11 cellular contexts compared by ENCODE assay signal in the genomic region with DNA sequence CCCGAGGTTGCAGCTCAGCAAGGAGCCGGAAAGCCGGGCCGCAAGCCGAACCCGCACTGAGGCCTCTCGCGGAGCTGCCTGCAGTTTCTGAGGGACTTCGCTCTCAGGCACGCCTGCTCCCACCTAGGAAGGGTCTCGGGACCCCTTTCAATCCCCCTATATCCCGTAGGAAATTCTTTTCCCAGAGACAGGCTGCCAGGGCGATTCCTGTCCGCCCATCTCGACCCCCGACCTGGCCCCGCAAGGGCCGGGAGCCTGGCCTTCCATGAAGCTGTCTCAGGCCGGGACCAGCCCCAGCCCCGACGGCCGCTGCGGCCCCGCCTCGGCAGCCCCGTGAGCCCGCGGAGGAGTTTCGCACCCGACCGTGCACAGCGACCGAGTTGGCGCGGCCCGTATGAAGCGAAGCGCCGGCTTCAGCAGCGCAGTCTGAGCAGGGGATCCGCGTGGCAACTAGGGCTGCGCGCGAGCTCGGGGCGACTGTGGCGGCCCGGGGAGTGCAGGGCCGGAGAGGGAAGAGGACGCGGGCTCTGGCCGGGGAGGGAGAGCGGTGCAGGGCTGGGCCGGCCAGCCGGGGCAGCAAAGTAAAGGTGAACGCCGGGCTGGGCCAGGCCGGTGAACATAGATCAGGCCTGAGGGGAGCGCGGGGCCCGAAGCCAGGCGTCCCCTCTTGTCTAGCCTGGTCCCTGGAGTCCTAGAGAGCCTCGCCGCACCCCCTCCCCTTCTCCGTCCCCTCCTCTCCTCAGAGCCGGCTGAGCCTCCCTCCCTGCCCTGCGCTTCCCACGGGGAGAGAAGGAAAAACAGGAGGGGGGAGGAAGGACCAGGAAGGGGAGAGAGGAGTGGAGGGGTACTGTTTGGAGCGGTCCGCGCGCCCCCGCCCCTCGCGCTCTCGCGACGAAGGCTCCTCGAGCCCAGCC. TPM values are rescaled to one million over a fixed set of nuclear protein-coding genes. Genes with fewer than 3 reads are reported as not detected.
DNase-seq lines count a peak whose midpoint lies in the region; ATAC-seq, FAIRE-seq and TF ChIP-seq lines count a peak whose summit lies in the region.
"Had no signal": no experiment of that assay in that cellular context is flagged by ENCODE, and none has a peak within 500 bp of the region (broad histone marks: within the 10 kb centered on the region; RNA-seq: fewer than 3 reads in every experiment).

No MANE protein-coding gene starts in this region.

- peaks cover 4 to 7% of the 10 kb centered on the region in 2 experiments; a peak in 3 of 4 replicates for H3K9me3 ChIP-seq in H1 (ENCODE audit: insufficient read depth in 2 of 2, low read depth in 1 of 2, low read length in 1 of 2)
- H3K9me3 ChIP-seq in parathyroid adenoma (ENCODE audit: control insufficient read depth, low read length) = no peaks in the 10 kb centered on the region
- H3K9me3 ChIP-seq: gastrocnemius medialis had no signal

- no peak overlapping the region for H3K4ac ChIP-seq in H1 (replicated peaks; ENCODE audit: insufficient read length, low read depth, low read length)

- 1% methylated on average over 30 of the region's 80 CpGs; no CpG with 5 or more reads in 1 of the 2 experiments for WGBS in H1 (ENCODE audit: extremely low coverage in 1 of 2, insufficient coverage in 1 of 2, insufficient read length in 1 of 2, insufficient replicate concordance in 2 of 2, low coverage in 1 of 2, low lambda C conversion rate in 2 of 2, missing lambda C conversion rate in 1 of 2), 2 experiments

- H4K20me1 ChIP-seq in H1 (replicated peaks in 1 of 2; ENCODE audit: control insufficient read depth in 1 of 2, insufficient read depth in 2 of 2, low read length in 2 of 2) = peaks cover 7 to 23% of the 10 kb centered on the region in 2 experiments

- no peak overlapping the region for H2AK5ac ChIP-seq in H1 (ENCODE audit: low read depth, low read length)

- TF ChIP-seq EP300 in H1 (IDR thresholded peaks at IDR 0.05; ENCODE audit: borderline replicate concordance in 1 of 2, low read depth in 2 of 2, low read length in 2 of 2) = no peak

- peak overlapping the region; percentile 39; the same call in 1 of the 2 replicates for H4K8ac ChIP-seq in H1 (ENCODE audit: extremely low read depth, insufficient read depth, low read length)

- TF ChIP-seq POLR2A in H1 (IDR thresholded peaks at IDR 0.05; ENCODE audit: control extremely low read depth in 1 of 2, low read depth in 2 of 2, low read length in 2 of 2) = no peak
- no peak for TF ChIP-seq POLR2A in H54 (IDR thresholded peaks at IDR 0.05; ENCODE audit: low read depth, low read length)

- H3K23ac ChIP-seq in H1 (ENCODE audit: insufficient read length) = no peak overlapping the region

- TF ChIP-seq RAD21 in H1 (IDR thresholded peaks at IDR 0.05 in 1 of 2, conservative IDR thresholded peaks at IDR 0.05 in 1 of 2; ENCODE audit: low read depth in 2 of 2, low read length in 2 of 2) = no peak

- no peak overlapping the region for H4K5ac ChIP-seq in H1 (ENCODE audit: insufficient read length, low read depth, low read length)

- H2AFZ ChIP-seq in H1 (ENCODE audit: low read length) = no peak overlapping the region
- H2AFZ ChIP-seq in parathyroid adenoma = no peak overlapping the region

- no peak overlapping the region for H3K14ac ChIP-seq in H1 (ENCODE audit: insufficient read length)

- H3K79me2 ChIP-seq in H1 (ENCODE audit: control insufficient read depth in 1 of 2, insufficient read depth in 2 of 2, low read length in 2 of 2) (no peaks in the 10 kb centered on the region), parathyroid adenoma (no peaks in the 10 kb centered on the region)

- H3K9ac ChIP-seq in H1 (replicated peaks in 1 of 4; ENCODE audit: extremely low read depth in 1 of 4, low read depth in 3 of 4, low read length in 3 of 4) = no peak overlapping the region
- no peak overlapping the region for H3K9ac ChIP-seq in parathyroid adenoma

- POLR2A ChIA-PET in H1 (lab: Charles Lee; ENCODE audit: partially characterized antibody) = interaction anchor here (0.6 to 1.8 kb wide), 6 partner anchors 25 to 334 kb away, joined by 3 to 4 read pairs (median 3); a partner anchor contains a TSS

- H3K27ac ChIP-seq in H1 (ENCODE audit: low read depth, low read length) = no peak overlapping the region
- H3K27ac ChIP-seq in parathyroid adenoma = no peak overlapping the region
- H3K27ac ChIP-seq: gastrocnemius medialis had no signal

- no peak overlapping the region for H3K56ac ChIP-seq in H1 (replicated peaks; ENCODE audit: insufficient read length, low read depth, low read length)

- no peak overlapping the region for H4K91ac ChIP-seq in H1 (replicated peaks; ENCODE audit: insufficient read length, low read length)

- peaks cover 12% of the 10 kb centered on the region; the same call in 1 of the 2 replicates for H3K23me2 ChIP-seq in H1 (ENCODE audit: low read depth, low read length)

- H3K79me1 ChIP-seq in H1 (ENCODE audit: low read depth, low read length) = no peaks in the 10 kb centered on the region

- H3K4me3 ChIP-seq in H1 (ENCODE audit: extremely low read depth in 1 of 4, insufficient read depth in 2 of 4, low read depth in 3 of 4, low read length in 4 of 4) (peak overlapping the region; percentile 31 to 62 (median 33)), parathyroid adenoma (ENCODE audit: low read depth, low read length) (peak overlapping the region; percentile 14)

- peak overlapping the region; percentile 43 for H2BK120ac ChIP-seq in H1 (replicated peaks; ENCODE audit: low read depth, low read length)

- H3K4me1 ChIP-seq in H1 (replicated peaks in 1 of 4; ENCODE audit: control insufficient read depth in 3 of 4, insufficient read depth in 4 of 4, low read length in 3 of 4) = peaks cover 4 to 45% (median 28%) of the 10 kb centered on the region in 4 experiments
- no peaks in the 10 kb centered on the region for H3K4me1 ChIP-seq in parathyroid adenoma

- DNase-seq in DMS153 (lab: John Stamatoyannopoulos, UW) (peak; percentile 11), DMS153 treated with DMSO at 0.1 percent for 48 hours (lab: John Stamatoyannopoulos, UW; ENCODE audit: unreplicated experiment) (no peak), NCI-H2171 treated with DMSO at 0.1 percent for 48 hours (lab: John Stamatoyannopoulos, UW) (peak; percentile 50), H1 (ENCODE audit: low read depth in 1 of 2, low spot score in 2 of 2) (peak in 1 of 2 experiments; percentile 83), H54 (ENCODE audit: insufficient read length, low spot score) (no peak)
- DNase-seq: gastrocnemius medialis; NK-92 treated with Interleukin-12 subunit alpha and Interleukin-12 subunit beta, amount 100 ng/mL, for 24 hours had no signal

- FAIRE-seq in H1 (lab: Jason Lieb, UNC) (no peak), H54 (lab: Jason Lieb, UNC) (no peak)
- FAIRE-seq: A204.1 had no signal

- H2BK12ac ChIP-seq in H1 (ENCODE audit: low read depth, low read length) = peak overlapping the region; percentile 94; the same call in 1 of the 2 replicates

- H3K18ac ChIP-seq in H1 (ENCODE audit: extremely low read depth, low read length) = peak overlapping the region; percentile 36

- 0 out of 2 replicates have a peak overlapping the region, but pooled peaks have one; percentile 24 for H2BK5ac ChIP-seq in H1 (ENCODE audit: low read depth, low read length)

- H3K4me2 ChIP-seq in H1 (ENCODE audit: insufficient read depth in 1 of 2, low read depth in 2 of 2, low read length in 2 of 2) (peak overlapping the region; percentile 62 to 74), parathyroid adenoma (ENCODE audit: low read length) (peak overlapping the region; percentile 35)

- H3K27me3 ChIP-seq in H1 (replicated peaks in 1 of 4; ENCODE audit: control insufficient read depth in 3 of 4, extremely low read depth in 1 of 4, insufficient read depth in 3 of 4, low read length in 3 of 4) = peaks cover 95 to 100% (median 100%) of the 10 kb centered on the region in 4 experiments
- H3K27me3 ChIP-seq in parathyroid adenoma (ENCODE audit: control insufficient read depth, insufficient read depth, low read length) = peaks cover 39% of the 10 kb centered on the region

- H2BK15ac ChIP-seq in H1 (ENCODE audit: low read length) = peak overlapping the region; percentile 46; the same call in 1 of the 2 replicates

- peaks cover 0 to 6% (median 0%) of the 10 kb centered on the region in 4 experiments; a peak in 1 of 8 replicates for H3K36me3 ChIP-seq in H1 (ENCODE audit: control insufficient read depth in 2 of 4, insufficient read depth in 4 of 4, low read length in 3 of 4)
- H3K36me3 ChIP-seq in parathyroid adenoma (ENCODE audit: control insufficient read depth, insufficient read depth, low read length) = no peaks in the 10 kb centered on the region
- H3K36me3 ChIP-seq: gastrocnemius medialis had no signal

- no peak for TF ChIP-seq CTCF in H1 (IDR thresholded peaks at IDR 0.05; ENCODE audit: control extremely low read depth in 1 of 3, insufficient read depth in 1 of 3, low read depth in 1 of 3, low read length in 3 of 3)
- TF ChIP-seq CTCF in parathyroid adenoma (IDR thresholded peaks at IDR 0.05) = no peak

- H2BK20ac ChIP-seq in H1 (ENCODE audit: low read length) = no peak overlapping the region

- CTCF ChIA-PET in H1 (lab: Charles Lee; ENCODE audit: partially characterized antibody) = interaction anchor here (0.7 to 2.7 kb wide), 9 partner anchors 10 to 435 kb away, joined by 3 to 13 read pairs (median 5); no protein-coding TSS in a partner anchor

- no peak for ATAC-seq in GM21381 (IDR thresholded peaks at IDR 0.05; ENCODE audit: unreplicated experiment)
- no peak for ATAC-seq in HG03342 (IDR thresholded peaks at IDR 0.05; ENCODE audit: unreplicated experiment)
- ATAC-seq: gastrocnemius medialis had no signal

TF ChIP-seq in H1, 55 proteins besides CTCF, POLR2A, EP300 and RAD21 (continues in another document):
- TF ChIP-seq NRF1 (IDR thresholded peaks at IDR 0.05; ENCODE audit: low read depth, low read length) = no peak

RNA-seq across cellular contexts. Expression of a gene that starts 0.9 kb away (rescaled TPM):
- total RNA-seq in H1 (2021; fragmentation: NEBNext Ultra II Directional; extraction: Animal tissue kit (Norgen Biotek cat#: 25700)) = 0.13 and 0.22 TPM in 2 replicates
- polyA plus RNA-seq in H1 (2011; rRNA removed) = 0.14 and 0.20 TPM in 2 replicates
- 0.08 TPM for polyA plus RNA-seq in H1 (2011; cell fraction: cytosol; rRNA removed)
- 0.26 TPM for polyA plus RNA-seq in H1 (2011; cell fraction: nucleus; rRNA removed)
- polyA plus RNA-seq in H1 (2012, experiment 1 of 2) = 0.11 to 0.19 TPM (median 0.13 TPM) in 3 of 4 replicates, not detected in the other
- polyA plus RNA-seq in H1 (2012, experiment 2 of 2) = 0.14 TPM
- polyA plus RNA-seq in H1 (2013, experiment 1 of 2) = 0.02 TPM
- 0.06 TPM for polyA plus RNA-seq in H1 (2013, experiment 2 of 2)
- 0.07 TPM in 1 of 2 replicates, not detected in the other for polyA minus RNA-seq in H1 (2011; rRNA and poly(A)+ RNA removed)
- not detected for polyA minus RNA-seq in H1 (2011; cell fraction: cytosol; rRNA and poly(A)+ RNA removed)
- not detected for polyA minus RNA-seq in H1 (2011; cell fraction: nucleus; rRNA and poly(A)+ RNA removed)
- total RNA-seq: gastrocnemius medialis had no signal

RNA-seq across cellular contexts. Expression of a gene that starts 30.1 kb away (rescaled TPM):
- total RNA-seq in H1 (2021; fragmentation: NEBNext Ultra II Directional; extraction: Animal tissue kit (Norgen Biotek cat#: 25700)) = 84.3 and 93.6 TPM in 2 replicates
- 39.3 and 47.8 TPM in 2 replicates for polyA plus RNA-seq in H1 (2011; rRNA removed)
- polyA plus RNA-seq in H1 (2011; cell fraction: cytosol; rRNA removed) = 67.9 TPM
- 45.9 TPM for polyA plus RNA-seq in H1 (2011; cell fraction: nucleus; rRNA removed)
- polyA plus RNA-seq in H1 (2012, experiment 1 of 2) = 65.5 to 78.6 TPM (median 69.6 TPM) in 4 replicates
- polyA plus RNA-seq in H1 (2012, experiment 2 of 2) = 24.0 TPM
- 34.7 TPM for polyA plus RNA-seq in H1 (2013, experiment 1 of 2)
- polyA plus RNA-seq in H1 (2013, experiment 2 of 2) = 33.1 TPM
- 96.3 and 109 TPM in 2 replicates for polyA minus RNA-seq in H1 (2011; rRNA and poly(A)+ RNA removed)
- polyA minus RNA-seq in H1 (2011; cell fraction: cytosol; rRNA and poly(A)+ RNA removed) = 41.5 TPM
- 62.0 TPM for polyA minus RNA-seq in H1 (2011; cell fraction: nucleus; rRNA and poly(A)+ RNA removed)

Comparison
In these comparisons a context has a peak if more than half of its experiments do, and no peak if none do; other contexts are left out.
1. DNase-seq: peak in DMS153 (single experiment) and NCI-H2171 treated with DMSO at 0.1 percent for 48 hours (single experiment); none in DMS153 treated with DMSO at 0.1 percent for 48 hours (single experiment) and H54 (single experiment).